8 cellular contexts compared by ENCODE assay signal in genomic region chr7:111092406-111093160, GRCh38. TPM values are rescaled to one million over a fixed set of nuclear protein-coding genes. Genes with fewer than 3 reads are reported as not detected.
DNase-seq lines count a peak whose midpoint lies in the region; ATAC-seq and TF ChIP-seq lines count a peak whose summit lies in the region.

No MANE protein-coding gene starts in this region.

- H3F3A ChIP-seq in neural cell (ENCODE audit: insufficient read depth, low read length, poor library complexity, severe bottlenecking), result no peaks in the 10 kb centered on the region

- peaks cover 59% of the 10 kb centered on the region for H3K36me3 Mint-ChIP-seq in T-helper 2 cell treated with Interferon-gamma antibody and Interleukin-4, amounts not matched to agents 5 μg/mL and 100 μg/mL, for 36 hours (ENCODE audit: low read depth)

- peaks cover 41% of the 10 kb centered on the region for H3K4me1 Mint-ChIP-seq in T-helper 2 cell treated with Interferon-gamma antibody and Interleukin-4, amounts not matched to agents 5 μg/mL and 100 μg/mL, for 36 hours (ENCODE audit: low read depth)

- peaks cover 65% of the 10 kb centered on the region for H3K79me2 ChIP-seq in neural cell (replicated peaks; ENCODE audit: insufficient read depth, low read length)

- H3K27me3 Mint-ChIP-seq in T-helper 2 cell treated with Interferon-gamma antibody and Interleukin-4, amounts not matched to agents 5 μg/mL and 100 μg/mL, for 36 hours (ENCODE audit: low read depth), result no peaks in the 10 kb centered on the region

- peak overlapping the region; percentile 79 for H3K4me2 ChIP-seq in neural cell (ENCODE audit: low read length)

- H4K20me1 ChIP-seq in neural cell (ENCODE audit: insufficient read depth), result no peaks in the 10 kb centered on the region

- peaks cover 5% of the 10 kb centered on the region for H3K36me3 ChIP-seq in neural cell (ENCODE audit: insufficient read depth, low read length)

- TF ChIP-seq RAD21 in neural cell (conservative IDR thresholded peaks at IDR 0.05), result no peak

- H3K27ac ChIP-seq in neural cell (ENCODE audit: low read length), result peak overlapping the region; percentile 94

- peak overlapping the region; percentile 72 for H3K4me3 ChIP-seq in neural cell (ENCODE audit: low read length)

- H3K9me3 Mint-ChIP-seq in T-helper 2 cell treated with Interferon-gamma antibody and Interleukin-4, amounts not matched to agents 5 μg/mL and 100 μg/mL, for 36 hours, result no peaks in the 10 kb centered on the region

- no peaks in the 10 kb centered on the region for H3K27me3 ChIP-seq in neural cell (ENCODE audit: insufficient read depth, low read depth, low read length)

- H3K9me3 ChIP-seq in neural cell (ENCODE audit: low read length), result no peaks in the 10 kb centered on the region

- peak overlapping the region; percentile 84 for H3K9ac ChIP-seq in neural cell (ENCODE audit: low read length)

- DNase-seq in T-helper 2 cell treated with Interferon-gamma antibody and Interleukin-4, amounts not matched to agents 5 μg/mL and 100 μg/mL, for 36 hours (ENCODE audit: low spot score), result no peak
- no peak for DNase-seq in NCI-H510A treated with DMSO at 0.1 percent for 48 hours (lab: John Stamatoyannopoulos, UW)
- DNase-seq in EL, result no peak
- DNase-seq in GDM1 (lab: John Stamatoyannopoulos, UW), result no peak
- DNase-seq in amniotic stem cell (lab: John Stamatoyannopoulos, UW), result no peak

- peak overlapping the region; percentile 1 for H2AFZ ChIP-seq in neural cell (ENCODE audit: low read depth, low read length)

- peak overlapping the region; percentile 95 for H3K27ac Mint-ChIP-seq in T-helper 2 cell treated with Interferon-gamma antibody and Interleukin-4, amounts not matched to agents 5 μg/mL and 100 μg/mL, for 36 hours

- no peak for TF ChIP-seq CTCF in neural cell (IDR thresholded peaks at IDR 0.05; ENCODE audit: poor library complexity, severe bottlenecking)

- H3K9me2 ChIP-seq in neural cell (ENCODE audit: insufficient read depth, low read length), result no peaks in the 10 kb centered on the region

- peak overlapping the region; percentile 100 for H3K4me3 Mint-ChIP-seq in T-helper 2 cell treated with Interferon-gamma antibody and Interleukin-4, amounts not matched to agents 5 μg/mL and 100 μg/mL, for 36 hours

- TF ChIP-seq EP300 in neural cell (conservative IDR thresholded peaks at IDR 0.05; ENCODE audit: poor library complexity, severe bottlenecking), result no peak

- ATAC-seq in GM19043 (IDR thresholded peaks at IDR 0.05; ENCODE audit: low read depth, unreplicated experiment) (peak; percentile 40), HG02852 (IDR thresholded peaks at IDR 0.05; ENCODE audit: unreplicated experiment) (peak; percentile 55)

TF ChIP-seq in neural cell, 6 proteins besides CTCF, POLR2A, EP300 and RAD21:
- TF ChIP-seq SMC3 (conservative IDR thresholded peaks at IDR 0.05; ENCODE audit: poor library complexity) (no peak), TAF1 (IDR thresholded peaks at IDR 0.05; ENCODE audit: low read depth) (no peak), POLR2AphosphoS5 (IDR thresholded peaks at IDR 0.05) (no peak), REST (IDR thresholded peaks at IDR 0.05; ENCODE audit: borderline replicate concordance) (no peak), MXI1 (conservative IDR thresholded peaks at IDR 0.05; ENCODE audit: poor library complexity, severe bottlenecking) (no peak)

RNA-seq across cellular contexts. Expression of gene LRRN3, which starts 1.7 kb away (rescaled TPM):
- polyA plus RNA-seq in neural cell, result 119 and 138 TPM in 2 replicates
- polyA minus RNA-seq in neural cell, result 212 and 227 TPM in 2 replicates
